Comparison of ENCODE assay signal across 1 cellular context in genomic region chr9:3475300-3476020, GRCh38.
TF ChIP-seq lines count a peak whose summit lies in the region.

No MANE protein-coding gene starts in this region.

TF ChIP-seq in GM12878, 131 proteins besides CTCF, POLR2A, EP300 and RAD21 (continued from another document and continues in another):
- TF ChIP-seq BCL3 (IDR thresholded peaks at IDR 0.05; ENCODE audit: borderline replicate concordance, insufficient read depth, low read depth, low read length, poor library complexity, severe bottlenecking) (peak; percentile 82), SMC3 (IDR thresholded peaks at IDR 0.05; ENCODE audit: borderline replicate concordance, low read length) (peak; percentile 27; the same call in 1 of the 2 replicates), SPI1 (IDR thresholded peaks at IDR 0.05; ENCODE audit: borderline replicate concordance, insufficient read depth, low read depth, low read length) (peak; percentile 24; the same call in 1 of the 2 replicates), USF2 (IDR thresholded peaks at IDR 0.05; ENCODE audit: borderline replicate concordance, low read depth, low read length) (peak; percentile 3; the same call in 1 of the 2 replicates), RAD51 (IDR thresholded peaks at IDR 0.05) (peak; percentile 73), EZH2 (IDR thresholded peaks at IDR 0.05; ENCODE audit: borderline replicate concordance, control insufficient read depth, low read depth, low read length) (no peak), MTA3 (IDR thresholded peaks at IDR 0.05; ENCODE audit: borderline replicate concordance, low read length) (peak; percentile 60; the same call in 1 of the 2 replicates), POLR2AphosphoS5 (IDR thresholded peaks at IDR 0.05; ENCODE audit: low read length) (no peak), CREM (IDR thresholded peaks at IDR 0.05; ENCODE audit: low read depth) (peak; percentile 18; the same call in 1 of the 2 replicates), NR2F1 (conservative IDR thresholded peaks at IDR 0.05) (0 out of 2 replicates have a peak, but pooled peaks have one; percentile 45), ATF7 (IDR thresholded peaks at IDR 0.05; ENCODE audit: low read depth) (peak; percentile 39; the same call in 1 of the 2 replicates), RFX5 (IDR thresholded peaks at IDR 0.05; ENCODE audit: low read depth, low read length) (peak; percentile 70), CBFB (IDR thresholded peaks at IDR 0.05; ENCODE audit: low read depth) (0 out of 2 replicates have a peak, but pooled peaks have one; percentile 18), SKIL (IDR thresholded peaks at IDR 0.05; ENCODE audit: low read depth, poor library complexity, severe bottlenecking) (peak; percentile 90), PKNOX1 (IDR thresholded peaks at IDR 0.05) (peak; percentile 90), BACH1 (IDR thresholded peaks at IDR 0.05; ENCODE audit: borderline replicate concordance) (peak; percentile 64; the same call in 1 of the 2 replicates), CHD4 (IDR thresholded peaks at IDR 0.05) (no peak), TCF7 (IDR thresholded peaks at IDR 0.05; ENCODE audit: borderline replicate concordance) (peak; percentile 56; the same call in 1 of the 2 replicates), JUNB (IDR thresholded peaks at IDR 0.05) (0 out of 2 replicates have a peak, but pooled peaks have one; percentile 25), TCF12 (IDR thresholded peaks at IDR 0.05; ENCODE audit: low read depth, low read length) (peak; percentile 52; the same call in 1 of the 2 replicates), SMARCA5 (IDR thresholded peaks at IDR 0.05) (peak; percentile 82), STAT1 (conservative IDR thresholded peaks at IDR 0.05) (no peak), EED (IDR thresholded peaks at IDR 0.05; ENCODE audit: low read depth) (peak; percentile 85), MEF2B (IDR thresholded peaks at IDR 0.05; ENCODE audit: partially characterized antibody, poor library complexity, severe bottlenecking) (peak; percentile 97), BHLHE40 (IDR thresholded peaks at IDR 0.05; ENCODE audit: borderline replicate concordance in 1 of 2, low read depth in 2 of 2, low read length in 1 of 2) (peak in 1 of 2 experiments; percentile 71; a peak in 2 of 4 replicates), RCOR1 (conservative IDR thresholded peaks at IDR 0.05; ENCODE audit: low read depth, low read length) (no peak), BCL11A (IDR thresholded peaks at IDR 0.05; ENCODE audit: low read depth, low read length) (peak; percentile 60; the same call in 1 of the 2 replicates), IKZF2 (IDR thresholded peaks at IDR 0.05) (peak; percentile 87 to 91), TBL1XR1 (IDR thresholded peaks at IDR 0.05; ENCODE audit: low read depth, low read length) (no peak), RUNX3 (IDR thresholded peaks at IDR 0.05; ENCODE audit: low read length) (peak; percentile 81), NFIC (IDR thresholded peaks at IDR 0.05; ENCODE audit: low read depth, low read length) (peak; percentile 20; the same call in 1 of the 2 replicates), GATAD2B (conservative IDR thresholded peaks at IDR 0.05; ENCODE audit: low read depth) (peak; percentile 59; the same call in 1 of the 2 replicates), IKZF1 (conservative IDR thresholded peaks at IDR 0.05) (peak; percentile 87), PAX5 (IDR thresholded peaks at IDR 0.05; ENCODE audit: borderline replicate concordance, low read depth, low read length) (peak; percentile 34; the same call in 1 of the 2 replicates), NFYA (IDR thresholded peaks at IDR 0.05; ENCODE audit: borderline replicate concordance, low read depth, low read length) (no peak), HCFC1 (IDR thresholded peaks at IDR 0.05; ENCODE audit: low read length) (no peak), ZNF24 (IDR thresholded peaks at IDR 0.05) (0 out of 2 replicates have a peak, but pooled peaks have one; percentile 32), SP1 (IDR thresholded peaks at IDR 0.05; ENCODE audit: low read depth, low read length) (peak; percentile 14)
- TF ChIP-seq, protein P1, sequence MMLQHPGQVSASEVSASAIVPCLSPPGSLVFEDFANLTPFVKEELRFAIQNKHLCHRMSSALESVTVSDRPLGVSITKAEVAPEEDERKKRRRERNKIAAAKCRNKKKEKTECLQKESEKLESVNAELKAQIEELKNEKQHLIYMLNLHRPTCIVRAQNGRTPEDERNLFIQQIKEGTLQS (IDR thresholded peaks at IDR 0.05; ENCODE audit: borderline replicate concordance, extremely low read depth, low read depth, low read length): no peak
- TF ChIP-seq, protein P2, sequence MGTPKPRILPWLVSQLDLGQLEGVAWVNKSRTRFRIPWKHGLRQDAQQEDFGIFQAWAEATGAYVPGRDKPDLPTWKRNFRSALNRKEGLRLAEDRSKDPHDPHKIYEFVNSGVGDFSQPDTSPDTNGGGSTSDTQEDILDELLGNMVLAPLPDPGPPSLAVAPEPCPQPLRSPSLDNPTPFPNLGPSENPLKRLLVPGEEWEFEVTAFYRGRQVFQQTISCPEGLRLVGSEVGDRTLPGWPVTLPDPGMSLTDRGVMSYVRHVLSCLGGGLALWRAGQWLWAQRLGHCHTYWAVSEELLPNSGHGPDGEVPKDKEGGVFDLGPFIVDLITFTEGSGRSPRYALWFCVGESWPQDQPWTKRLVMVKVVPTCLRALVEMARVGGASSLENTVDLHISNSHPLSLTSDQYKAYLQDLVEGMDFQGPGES (IDR thresholded peaks at IDR 0.05): no peak
- TF ChIP-seq, protein P3, sequence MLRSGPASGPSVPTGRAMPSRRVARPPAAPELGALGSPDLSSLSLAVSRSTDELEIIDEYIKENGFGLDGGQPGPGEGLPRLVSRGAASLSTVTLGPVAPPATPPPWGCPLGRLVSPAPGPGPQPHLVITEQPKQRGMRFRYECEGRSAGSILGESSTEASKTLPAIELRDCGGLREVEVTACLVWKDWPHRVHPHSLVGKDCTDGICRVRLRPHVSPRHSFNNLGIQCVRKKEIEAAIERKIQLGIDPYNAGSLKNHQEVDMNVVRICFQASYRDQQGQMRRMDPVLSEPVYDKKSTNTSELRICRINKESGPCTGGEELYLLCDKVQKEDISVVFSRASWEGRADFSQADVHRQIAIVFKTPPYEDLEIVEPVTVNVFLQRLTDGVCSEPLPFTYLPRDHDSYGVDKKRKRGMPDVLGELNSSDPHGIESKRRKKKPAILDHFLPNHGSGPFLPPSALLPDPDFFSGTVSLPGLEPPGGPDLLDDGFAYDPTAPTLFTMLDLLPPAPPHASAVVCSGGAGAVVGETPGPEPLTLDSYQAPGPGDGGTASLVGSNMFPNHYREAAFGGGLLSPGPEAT (IDR thresholded peaks at IDR 0.05; ENCODE audit: low read depth): peak; percentile 78; the same call in 1 of the 2 replicates
- TF ChIP-seq, protein P4, sequence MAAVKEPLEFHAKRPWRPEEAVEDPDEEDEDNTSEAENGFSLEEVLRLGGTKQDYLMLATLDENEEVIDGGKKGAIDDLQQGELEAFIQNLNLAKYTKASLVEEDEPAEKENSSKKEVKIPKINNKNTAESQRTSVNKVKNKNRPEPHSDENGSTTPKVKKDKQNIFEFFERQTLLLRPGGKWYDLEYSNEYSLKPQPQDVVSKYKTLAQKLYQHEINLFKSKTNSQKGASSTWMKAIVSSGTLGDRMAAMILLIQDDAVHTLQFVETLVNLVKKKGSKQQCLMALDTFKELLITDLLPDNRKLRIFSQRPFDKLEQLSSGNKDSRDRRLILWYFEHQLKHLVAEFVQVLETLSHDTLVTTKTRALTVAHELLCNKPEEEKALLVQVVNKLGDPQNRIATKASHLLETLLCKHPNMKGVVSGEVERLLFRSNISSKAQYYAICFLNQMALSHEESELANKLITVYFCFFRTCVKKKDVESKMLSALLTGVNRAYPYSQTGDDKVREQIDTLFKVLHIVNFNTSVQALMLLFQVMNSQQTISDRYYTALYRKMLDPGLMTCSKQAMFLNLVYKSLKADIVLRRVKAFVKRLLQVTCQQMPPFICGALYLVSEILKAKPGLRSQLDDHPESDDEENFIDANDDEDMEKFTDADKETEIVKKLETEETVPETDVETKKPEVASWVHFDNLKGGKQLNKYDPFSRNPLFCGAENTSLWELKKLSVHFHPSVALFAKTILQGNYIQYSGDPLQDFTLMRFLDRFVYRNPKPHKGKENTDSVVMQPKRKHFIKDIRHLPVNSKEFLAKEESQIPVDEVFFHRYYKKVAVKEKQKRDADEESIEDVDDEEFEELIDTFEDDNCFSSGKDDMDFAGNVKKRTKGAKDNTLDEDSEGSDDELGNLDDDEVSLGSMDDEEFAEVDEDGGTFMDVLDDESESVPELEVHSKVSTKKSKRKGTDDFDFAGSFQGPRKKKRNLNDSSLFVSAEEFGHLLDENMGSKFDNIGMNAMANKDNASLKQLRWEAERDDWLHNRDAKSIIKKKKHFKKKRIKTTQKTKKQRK (IDR thresholded peaks at IDR 0.05; ENCODE audit: low read depth, low read length): no peak
- TF ChIP-seq, protein P5, sequence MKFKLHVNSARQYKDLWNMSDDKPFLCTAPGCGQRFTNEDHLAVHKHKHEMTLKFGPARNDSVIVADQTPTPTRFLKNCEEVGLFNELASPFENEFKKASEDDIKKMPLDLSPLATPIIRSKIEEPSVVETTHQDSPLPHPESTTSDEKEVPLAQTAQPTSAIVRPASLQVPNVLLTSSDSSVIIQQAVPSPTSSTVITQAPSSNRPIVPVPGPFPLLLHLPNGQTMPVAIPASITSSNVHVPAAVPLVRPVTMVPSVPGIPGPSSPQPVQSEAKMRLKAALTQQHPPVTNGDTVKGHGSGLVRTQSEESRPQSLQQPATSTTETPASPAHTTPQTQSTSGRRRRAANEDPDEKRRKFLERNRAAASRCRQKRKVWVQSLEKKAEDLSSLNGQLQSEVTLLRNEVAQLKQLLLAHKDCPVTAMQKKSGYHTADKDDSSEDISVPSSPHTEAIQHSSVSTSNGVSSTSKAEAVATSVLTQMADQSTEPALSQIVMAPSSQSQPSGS (IDR thresholded peaks at IDR 0.05; ENCODE audit: low read length): peak; percentile 55; the same call in 1 of the 2 replicates
- TF ChIP-seq, protein P6, sequence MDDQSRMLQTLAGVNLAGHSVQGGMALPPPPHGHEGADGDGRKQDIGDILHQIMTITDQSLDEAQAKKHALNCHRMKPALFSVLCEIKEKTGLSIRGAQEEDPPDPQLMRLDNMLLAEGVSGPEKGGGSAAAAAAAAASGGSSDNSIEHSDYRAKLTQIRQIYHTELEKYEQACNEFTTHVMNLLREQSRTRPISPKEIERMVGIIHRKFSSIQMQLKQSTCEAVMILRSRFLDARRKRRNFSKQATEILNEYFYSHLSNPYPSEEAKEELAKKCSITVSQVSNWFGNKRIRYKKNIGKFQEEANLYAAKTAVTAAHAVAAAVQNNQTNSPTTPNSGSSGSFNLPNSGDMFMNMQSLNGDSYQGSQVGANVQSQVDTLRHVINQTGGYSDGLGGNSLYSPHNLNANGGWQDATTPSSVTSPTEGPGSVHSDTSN (IDR thresholded peaks at IDR 0.05; ENCODE audit: insufficient replicate concordance, low read depth, low read length): peak; percentile 77
